In genomic region chr5:157743163-157744054, GRCh38 we compare ENCODE assay signal across 8 cellular contexts. TPM values are rescaled to one million over a fixed set of nuclear protein-coding genes. Genes with fewer than 3 reads are reported as not detected.
DNase-seq lines count a peak whose midpoint lies in the region; ATAC-seq, FAIRE-seq and TF ChIP-seq lines count a peak whose summit lies in the region.

Gene LSM11 (plus strand): TSS chr5:157743712. CDS start chr5:157743751, 39 bp downstream.

- ATAC-seq in HG02763 (IDR thresholded peaks at IDR 0.05; ENCODE audit: unreplicated experiment) (peak; percentile 94), left ventricle myocardium superior (peak; percentile 96)

- intact Hi-C loops in left ventricle myocardium superior (cut with micrococcal nuclease): no loop called here

- in situ Hi-C loops in GM13976 (cut with MboI; ENCODE audit: low sequenced_read_pairs, unreplicated experiment): no loop called here

- DNase-seq in GM13976 (ENCODE audit: low spot score) (peak; percentile 96), NCI-H1105 treated with DMSO at 0.1 percent for 48 hours (lab: John Stamatoyannopoulos, UW) (peak; percentile 63), T follicular helper cell (ENCODE audit: low read depth) (peak; percentile 81), amniotic epithelial cell (ENCODE audit: low read depth) (peak; percentile 66), left ventricle myocardium superior (peak; percentile 95), pulmonary artery endothelial cell (ENCODE audit: low read depth, low spot score) (no peak), urothelium cell line (ENCODE audit: low spot score) (peak; percentile 91)

- FAIRE-seq in urothelium cell line (lab: Jason Lieb, UNC): peak; percentile 85

- peak; percentile 100 for TF ChIP-seq CTCF in GM13976 (IDR thresholded peaks at IDR 0.05; ENCODE audit: borderline replicate concordance, control extremely low read depth, extremely low read depth, insufficient read depth, missing control alignments)

RNA-seq across cellular contexts. Expression of gene LSM11, which starts in this region (rescaled TPM):
- total RNA-seq in left ventricle myocardium superior: 1.7 TPM
- total RNA-seq in pulmonary artery endothelial cell: 9.9 and 12.1 TPM in 2 replicates
